In genomic region chr3:196837819-196838420, GRCh38 we compare ENCODE assay signal across 1 cellular context.
TF ChIP-seq lines count a peak whose summit lies in the region.

No MANE protein-coding gene starts in this region.

TF ChIP-seq in HepG2, 621 proteins besides CTCF, POLR2A, EP300 and RAD21 (continued from another document):
- peak; percentile 58; the same call in 1 of the 2 replicates for TF ChIP-seq ARID5B (CRISPR knock-in tag; IDR thresholded peaks at IDR 0.05)
- 0 out of 2 replicates have a peak, but pooled peaks have one; percentile 21 for TF ChIP-seq KLF6 (CRISPR knock-in tag; IDR thresholded peaks at IDR 0.05)
- peak; percentile 66 for TF ChIP-seq YY1 (IDR thresholded peaks at IDR 0.05; ENCODE audit: insufficient read depth, insufficient replicate concordance, low read depth, low read length)
- no peak for TF ChIP-seq PATZ1 (CRISPR knock-in tag; IDR thresholded peaks at IDR 0.05)
- no peak for TF ChIP-seq SPEN (CRISPR knock-in tag; IDR thresholded peaks at IDR 0.05; ENCODE audit: low read depth)
- TF ChIP-seq RXRB (CRISPR knock-in tag; IDR thresholded peaks at IDR 0.05; ENCODE audit: borderline replicate concordance), result peak; percentile 53
- TF ChIP-seq GATAD1 (CRISPR knock-in tag; IDR thresholded peaks at IDR 0.05), result peak; percentile 47; the same call in 1 of the 2 replicates
- TF ChIP-seq ZGPAT (CRISPR knock-in tag; IDR thresholded peaks at IDR 0.05), result peak; percentile 39; the same call in 1 of the 2 replicates
- no peak for TF ChIP-seq ZNF670 (CRISPR knock-in tag; IDR thresholded peaks at IDR 0.05; ENCODE audit: borderline replicate concordance)
- TF ChIP-seq KAT7 (CRISPR knock-in tag; IDR thresholded peaks at IDR 0.05; ENCODE audit: borderline replicate concordance), result no peak
- TF ChIP-seq CEBPB (IDR thresholded peaks at IDR 0.05; ENCODE audit: borderline replicate concordance, low read depth, low read length), result peak; percentile 90
